ENCODE assay signal across 35 cellular contexts in genomic region chr22:29175312-29175835, GRCh38. TPM values are rescaled to one million over a fixed set of nuclear protein-coding genes. Genes with fewer than 3 reads are reported as not detected.
"Had no signal": no experiment of that assay in that cellular context is flagged by ENCODE, and none has a peak within 500 bp of the region (broad histone marks: within the 10 kb centered on the region; RNA-seq: fewer than 3 reads in every experiment).

No MANE protein-coding gene starts in this region.

- H3K27ac ChIP-seq: adrenal gland, body of pancreas, brain microvascular endothelial cell, breast epithelium, VCaP had no signal

- ATAC-seq: activated CD8-positive, alpha-beta T cell treated with anti-CD3 and anti-CD28 coated beads for 36 hours; activated naive CD4-positive, alpha-beta T cell treated with anti-CD3 and anti-CD28 coated beads, Interleukin-2, amount 50 U/mL, for 72 hours; activated T-cell treated with anti-CD3 and anti-CD28 coated beads, Interleukin-2, amount 50 U/mL, for 4 hours; activated T-cell treated with anti-CD3 and anti-CD28 coated beads, Interleukin-2, amount 50 U/mL, for 72 hours; activated T-helper 17 cell treated with anti-CD3 and anti-CD28 coated beads, Interleukin-2, amount 50 U/mL, for 72 hours; body of pancreas had no signal

- H3K27me3 ChIP-seq: adrenal gland, body of pancreas, brain microvascular endothelial cell, breast epithelium had no signal

- FAIRE-seq: astrocyte, TTC549 had no signal

- H3K4me3 ChIP-seq: adrenal gland, body of pancreas, breast epithelium had no signal

- DNase-seq: activated B cell treated with CpG ODN at 0.5 μM for 24 hours; activated CD4-positive, alpha-beta memory T cell treated with anti-CD3 and anti-CD28 coated beads for 36 hours; activated CD4-positive, alpha-beta T cell treated with anti-CD3 and anti-CD28 coated beads for 4 hours; activated CD4-positive, alpha-beta T cell treated with anti-CD3 and anti-CD28 coated beads, Interleukin-2, amount 10 ng/mL, durations not matched to agents 24 days and 14 days; activated CD4-positive, alpha-beta T cell treated with anti-CD3 and anti-CD28 coated beads, Interleukin-2, amount 50 U/mL, for 1 hour; activated CD4-positive, alpha-beta T cell treated with anti-CD3 and anti-CD28 coated beads, Interleukin-2, amount 50 U/mL, for 4 hours; activated CD4-positive, CD25-positive, alpha-beta regulatory T cell treated with anti-CD3 and anti-CD28 coated beads, Interleukin-2, amount 50 U/mL, for 72 hours; activated CD8-positive, alpha-beta memory T cell treated with anti-CD3 and anti-CD28 coated beads, Interleukin-2, amount 50 U/mL, for 4 hours; activated CD8-positive, alpha-beta T cell treated with anti-CD3 and anti-CD28 coated beads for 36 hours; activated effector memory CD4-positive, alpha-beta T cell treated with anti-CD3 and anti-CD28 coated beads, Interleukin-2, amount 50 U/mL, for 16 hours; activated gamma-delta T cell treated with Interleukin-2 at 50 U/mL for 16 hours; activated naive CD4-positive, alpha-beta T cell; activated naive CD4-positive, alpha-beta T cell treated with anti-CD3 and anti-CD28 coated beads for 36 hours; activated naive CD4-positive, alpha-beta T cell treated with anti-CD3 and anti-CD28 coated beads, Interleukin-2, amount 50 U/mL, for 16 hours; activated naive CD8-positive, alpha-beta T cell treated with anti-CD3 and anti-CD28 coated beads for 36 hours; activated T-cell treated with anti-CD3 and anti-CD28 coated beads for 4 hours; activated T-cell treated with anti-CD3 and anti-CD28 coated beads, Interleukin-2, amount 50 U/mL, for 1 hour; activated T-cell treated with anti-CD3 and anti-CD28 coated beads, Interleukin-2, amount 50 U/mL, for 4 hours; activated T-cell treated with anti-CD3 and anti-CD28 coated beads, Interleukin-2, amount 50 U/mL, for 72 hours; adrenal gland; amniotic stem cell; aorta; body of pancreas; brain microvascular endothelial cell; central memory CD4-positive, alpha-beta T cell; T-helper 2 cell; T-helper 9 cell had no signal

- H3K4me1 ChIP-seq: adrenal gland, body of pancreas, breast epithelium had no signal

- H3K36me3 ChIP-seq: adrenal gland, brain microvascular endothelial cell, breast epithelium had no signal

RNA-seq across cellular contexts. Expression of gene EMID1, which starts 30.3 kb away (rescaled TPM):
- total RNA-seq: activated B cell treated with CpG ODN at 0.5 μM for 24 hours; activated CD4-positive, alpha-beta memory T cell treated with anti-CD3 and anti-CD28 coated beads for 36 hours; activated CD4-positive, alpha-beta T cell treated with anti-CD3 and anti-CD28 coated beads, Interleukin-2, amount 10 ng/mL, durations not matched to agents 24 days and 14 days; activated CD8-positive, alpha-beta memory T cell treated with anti-CD3 and anti-CD28 coated beads for 36 hours; activated naive CD4-positive, alpha-beta T cell treated with anti-CD3 and anti-CD28 coated beads for 36 hours; activated naive CD8-positive, alpha-beta T cell treated with anti-CD3 and anti-CD28 coated beads for 36 hours; activated T-helper 1 cell treated with anti-CD3 and anti-CD28 coated beads, Interleukin-12 subunit alpha, Interleukin-12 subunit beta, Interleukin-2, Interleukin-4 antibody, amounts not matched to agents 30 ng/mL and 10 ng/mL and 1 ng/mL, durations not matched to agents 14 hours and 24 hours and 36 hours; activated T-helper 17 cell treated with anti-CD3 and anti-CD28 coated beads, Interleukin-2, amount 50 U/mL, for 72 hours had no signal
